ENCODE assay signal across 8 cellular contexts in the genomic region with DNA sequence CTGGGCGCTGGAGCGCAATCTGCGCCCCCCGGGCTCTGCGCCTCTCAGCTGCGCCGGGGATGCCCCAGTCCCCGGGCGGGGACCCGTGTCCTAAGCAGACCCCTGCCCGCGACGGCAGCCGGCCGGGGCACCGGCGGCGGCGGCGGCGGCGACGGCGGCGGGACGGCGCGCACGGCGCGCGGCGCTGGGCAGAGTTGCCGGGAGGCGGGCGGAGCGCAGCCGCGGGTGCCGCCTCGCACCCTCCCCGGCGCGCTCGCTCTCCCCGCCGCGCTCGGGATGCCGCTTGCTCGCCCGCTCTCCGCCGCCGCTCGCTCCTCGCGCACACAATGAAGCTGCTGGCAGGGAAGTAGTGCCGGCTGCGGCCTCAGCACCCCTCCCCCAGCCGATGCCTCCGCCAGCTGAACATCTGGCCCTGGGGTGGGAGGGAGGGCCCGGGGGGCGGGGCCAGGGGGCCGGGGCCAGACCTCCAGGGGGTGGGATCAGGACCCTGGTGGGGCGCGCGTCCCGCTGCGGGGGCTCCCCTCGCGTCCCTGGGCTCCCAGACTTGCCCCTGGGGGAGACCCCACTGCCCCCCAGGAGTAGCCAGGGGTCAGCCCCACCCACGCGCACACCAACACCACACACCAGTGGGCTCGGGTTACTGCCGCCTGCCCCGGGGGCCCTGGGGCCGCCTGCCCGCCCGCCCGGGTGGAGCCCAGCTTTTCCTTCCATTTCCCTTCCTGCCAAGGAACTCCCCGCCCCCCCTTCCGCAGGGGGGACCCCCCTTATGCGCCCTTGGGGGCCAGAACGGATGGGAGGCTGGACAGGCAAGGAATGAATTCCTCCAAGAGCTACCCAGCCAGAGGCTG. TPM values are rescaled to one million over a fixed set of nuclear protein-coding genes. Genes with fewer than 3 reads are reported as not detected.
A peak's percentile ranks its signal among the peaks of the same experiment; 100 is the strongest.
DNase-seq lines count a peak whose midpoint lies in the region; ATAC-seq, FAIRE-seq and TF ChIP-seq lines count a peak whose summit lies in the region.

A gene (minus strand): TSS at position 328 of the 848 bp plus-strand sequence. CDS start 708 bp downstream, outside the sequence.

- peak; percentile 89 for DNase-seq in D721Med (ENCODE audit: insufficient read length, low spot score)
- DNase-seq in HUDEP-2 (lab: John Stamatoyannopoulos, UW; ENCODE audit: unreplicated experiment in 76 of 76): peak in 46 of 76 experiments; percentile 2 to 55 (median 33)
- DNase-seq in NOMO-1 treated with DMSO at 0.1 percent for 48 hours (lab: John Stamatoyannopoulos, UW; ENCODE audit: unreplicated experiment): peak; percentile 64
- DNase-seq in activated T-cell treated with anti-CD3 and anti-CD28 coated beads for 4 hours: peak; percentile 41
- no peak for DNase-seq in epithelial cell of proximal tubule (ENCODE audit: low read depth)
- peak; percentile 75 for DNase-seq in mucosa of gallbladder (ENCODE audit: low spot score)
- peak; percentile 76 for DNase-seq in stimulated activated CD8-positive, alpha-beta memory T cell treated with anti-CD3 and anti-CD28 coated beads, Interleukin-4, amount 100 ng/mL, for 48 hours

- ATAC-seq in GM18502 (IDR thresholded peaks at IDR 0.05; ENCODE audit: poor library complexity, unreplicated experiment): no peak

- no peak for FAIRE-seq in D721Med (lab: Jason Lieb, UNC)

- peak within 1 kb of the TSS; percentile 56 for H3K4me3 ChIP-seq in epithelial cell of proximal tubule (ENCODE audit: low read depth, low read length)

- TF ChIP-seq CTCF in D721Med (IDR thresholded peaks at IDR 0.05; ENCODE audit: insufficient read depth, missing control alignments) (no peak), epithelial cell of proximal tubule (conservative IDR thresholded peaks at IDR 0.05; ENCODE audit: low read depth, low read length) (no peak)

RNA-seq across cellular contexts. Expression of the gene that starts here (rescaled TPM):
- 3.1 and 4.8 TPM in 2 replicates for total RNA-seq in epithelial cell of proximal tubule
- 2.7 TPM for total RNA-seq in mucosa of gallbladder
